19 cellular contexts compared by ENCODE assay signal in the genomic region with DNA sequence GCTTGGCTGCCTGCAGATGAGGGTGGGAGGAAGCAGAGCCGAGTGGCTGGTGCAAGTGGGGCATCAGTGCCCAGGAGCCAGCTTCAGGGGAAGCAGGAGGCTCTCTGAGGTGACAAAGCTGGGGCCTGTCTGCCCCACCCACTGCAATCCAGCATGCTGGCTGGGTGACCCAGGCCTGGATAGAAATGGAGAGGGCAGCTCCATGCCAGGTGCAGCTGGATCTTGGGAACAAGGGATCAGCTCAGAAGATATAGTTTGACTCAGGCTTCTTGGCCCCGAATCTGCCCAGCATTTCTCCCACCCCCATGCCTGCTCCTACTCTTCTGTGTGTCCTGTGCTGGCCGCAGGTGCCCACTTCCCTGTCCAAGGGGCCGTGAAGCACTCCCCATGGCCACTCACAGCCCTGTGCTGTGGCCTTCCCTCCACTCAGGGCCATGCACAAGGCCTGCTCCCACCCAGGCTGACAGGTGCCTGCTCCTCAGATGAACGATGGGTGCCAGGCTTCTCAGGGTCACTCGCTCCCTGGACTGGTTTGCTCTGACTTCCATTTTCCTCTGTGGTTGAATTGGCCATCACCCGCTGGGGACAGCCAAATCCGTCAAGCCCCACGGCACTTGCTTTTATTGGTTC.
"Had no signal": no experiment of that assay in that cellular context is flagged by ENCODE, and none has a peak within 500 bp of the region (broad histone marks: within the 10 kb centered on the region; RNA-seq: fewer than 3 reads in every experiment).

No MANE protein-coding gene starts in this region.

- H3K9me3 ChIP-seq: breast epithelium, pancreas, testis had no signal

- H3K4me1 ChIP-seq: breast epithelium, esophagus squamous epithelium, gastroesophageal sphincter, pancreas, testis had no signal

- H3K27ac Mint-ChIP-seq: activated CD8-positive, alpha-beta T cell treated with anti-CD3 and anti-CD28 coated beads, Interleukin-2, amount 10 ng/mL, durations not matched to agents 7 days and 5 days; activated naive CD4-positive, alpha-beta T cell treated with anti-CD3 and anti-CD28 coated beads, Interleukin-2, amount 50 U/mL, for 72 hours; activated T-helper 1 cell treated with anti-CD3 and anti-CD28 coated beads, Interleukin-12 subunit alpha, Interleukin-12 subunit beta, Interleukin-2, Interleukin-4 antibody, amounts not matched to agents 30 ng/mL and 10 ng/mL and 1 ng/mL, durations not matched to agents 14 hours and 24 hours and 36 hours; endodermal cell; naive B cell; stimulated activated naive B cell treated with anti-CD40 and anti-IgM and Interleukin-4, amounts not matched to agents 10 μg/mL and 1 μg/mL and 100 μg/mL, for 72 hours; type B pancreatic cell had no signal

- H3K36me3 Mint-ChIP-seq: activated naive CD4-positive, alpha-beta T cell treated with anti-CD3 and anti-CD28 coated beads, Interleukin-2, amount 50 U/mL, for 72 hours; naive B cell; stimulated activated naive B cell treated with anti-CD40 and anti-IgM and Interleukin-4, amounts not matched to agents 10 μg/mL and 1 μg/mL and 100 μg/mL, for 72 hours; type B pancreatic cell had no signal

- H3K4me1 Mint-ChIP-seq: stimulated activated naive B cell treated with anti-CD40 and anti-IgM and Interleukin-4, amounts not matched to agents 10 μg/mL and 1 μg/mL and 100 μg/mL, for 72 hours had no signal

- H3K27ac ChIP-seq: breast epithelium, esophagus squamous epithelium, gastroesophageal sphincter, pancreas, testis had no signal

- ATAC-seq: activated CD8-positive, alpha-beta T cell treated with anti-CD3 and anti-CD28 coated beads, Interleukin-2, amount 10 ng/mL, durations not matched to agents 7 days and 5 days; activated naive CD4-positive, alpha-beta T cell treated with anti-CD3 and anti-CD28 coated beads, Interleukin-2, amount 50 U/mL, for 72 hours; gastroesophageal sphincter; pancreas; stimulated activated naive B cell treated with anti-CD40 and anti-IgM and Interleukin-4, amounts not matched to agents 10 μg/mL and 1 μg/mL and 100 μg/mL, for 72 hours had no signal

- H3K36me3 ChIP-seq: breast epithelium, esophagus squamous epithelium, gastroesophageal sphincter, pancreas had no signal

- DNase-seq: activated CD4-positive, alpha-beta T cell treated with anti-CD3 and anti-CD28 coated beads for 1 hour; activated CD4-positive, alpha-beta T cell treated with anti-CD3 and anti-CD28 coated beads, Interleukin-2, amount 50 U/mL, for 1 hour; activated CD8-positive, alpha-beta T cell treated with anti-CD3 and anti-CD28 coated beads, Interleukin-2, amount 10 ng/mL, durations not matched to agents 7 days and 5 days; cortex of kidney; endodermal cell; esophagus squamous epithelium; mesenchymal stem cell; naive B cell; small intestine; stimulated activated CD4-positive, alpha-beta T cell treated with anti-CD3 and anti-CD28 coated beads, Interleukin-15, amount 100 ng/mL, for 24 hours; stimulated activated naive B cell treated with anti-CD40 and anti-IgM and Interleukin-4, amounts not matched to agents 10 μg/mL and 1 μg/mL and 100 μg/mL, for 72 hours; T-helper 2 cell; testis had no signal

- H3K4me3 ChIP-seq: breast epithelium, esophagus squamous epithelium, gastroesophageal sphincter, pancreas, testis had no signal

- H3K4me3 Mint-ChIP-seq: activated CD8-positive, alpha-beta T cell treated with anti-CD3 and anti-CD28 coated beads, Interleukin-2, amount 10 ng/mL, durations not matched to agents 7 days and 5 days; activated T-helper 1 cell treated with anti-CD3 and anti-CD28 coated beads, Interleukin-12 subunit alpha, Interleukin-12 subunit beta, Interleukin-2, Interleukin-4 antibody, amounts not matched to agents 30 ng/mL and 10 ng/mL and 1 ng/mL, durations not matched to agents 14 hours and 24 hours and 36 hours; endodermal cell; naive B cell; stimulated activated naive B cell treated with anti-CD40 and anti-IgM and Interleukin-4, amounts not matched to agents 10 μg/mL and 1 μg/mL and 100 μg/mL, for 72 hours; type B pancreatic cell had no signal

- H3K27me3 ChIP-seq: breast epithelium, esophagus squamous epithelium, gastroesophageal sphincter, pancreas, testis had no signal
